Comparison of ENCODE assay signal across 14 cellular contexts in the genomic region with DNA sequence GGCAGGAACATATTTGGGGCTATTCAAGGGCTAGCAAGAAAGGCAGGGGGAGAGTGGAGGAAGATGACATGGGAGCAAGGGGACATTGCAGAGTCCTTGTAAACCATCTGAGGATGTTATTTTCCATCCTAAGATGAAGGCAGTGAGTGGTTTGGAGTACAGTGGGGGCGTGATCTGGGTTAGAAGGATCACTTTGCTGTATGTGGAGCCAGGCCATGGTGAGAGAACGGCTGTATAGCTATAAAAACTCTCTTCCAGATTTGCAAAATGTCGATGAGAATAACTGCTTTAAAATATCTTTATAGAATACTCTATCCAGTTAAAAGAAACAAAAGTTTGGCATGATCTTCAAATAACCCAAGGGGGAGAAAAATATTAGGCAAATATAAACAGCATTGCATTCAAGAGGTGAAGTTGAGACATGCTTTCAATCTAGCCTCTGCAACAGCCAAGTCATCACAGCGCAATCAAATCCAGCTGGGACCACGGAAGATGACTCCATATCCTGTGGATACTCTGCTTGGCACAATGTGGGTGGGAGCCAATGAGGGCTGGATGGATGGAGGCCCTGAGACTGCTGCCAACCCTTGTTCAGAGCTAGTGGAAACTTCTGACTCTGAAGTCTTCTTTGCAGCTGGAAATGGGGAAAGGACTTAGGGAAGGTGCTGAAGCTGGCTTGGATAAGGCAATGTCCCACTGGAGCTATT.
DNase-seq lines count a peak whose midpoint lies in the region; ATAC-seq and TF ChIP-seq lines count a peak whose summit lies in the region.
"Had no signal": no experiment of that assay in that cellular context is flagged by ENCODE, and none has a peak within 500 bp of the region (broad histone marks: within the 10 kb centered on the region; RNA-seq: fewer than 3 reads in every experiment).

No MANE protein-coding gene starts in this region.

- TF ChIP-seq CTCF in AG09309 (IDR thresholded peaks at IDR 0.05; ENCODE audit: control insufficient read depth, insufficient read depth, low read depth, low read length, missing control alignments) (no peak), lower leg skin (IDR thresholded peaks at IDR 0.05) (no peak), natural killer cell (IDR thresholded peaks at IDR 0.05) (no peak), Caco-2 (IDR thresholded peaks at IDR 0.05; ENCODE audit: insufficient read depth in 1 of 2, low read depth in 1 of 2, low read length in 1 of 2, severe bottlenecking in 1 of 2, unreplicated experiment in 1 of 2) (no peak)

- H3K36me3 Mint-ChIP-seq in natural killer cell (no peaks in the 10 kb centered on the region), Caco-2 (ENCODE audit: insufficient read depth, unreplicated experiment) (no peaks in the 10 kb centered on the region)

- POLR2A ChIA-PET in Caco-2 (lab: Charles Lee), result no interaction called here

- no TSS peak for BruUV-seq in Caco-2 (replicated peaks; lab: Mats Ljungman, UMichigan)

- ATAC-seq in natural killer cell, result no peak
- ATAC-seq in HG02852 (IDR thresholded peaks at IDR 0.05; ENCODE audit: unreplicated experiment), result no peak
- ATAC-seq: left lobe of liver had no signal

- no peaks in the 10 kb centered on the region for H3K36me3 ChIP-seq in MG63
- no peaks in the 10 kb centered on the region for H3K36me3 ChIP-seq in Caco-2 (ENCODE audit: control insufficient read depth, insufficient read depth, low read length)
- H3K36me3 ChIP-seq: BLaER1 treated with 17β-estradiol and CSF1 and Interleukin-3, amounts not matched to agents 10 nM and 100 nM; cardiac muscle cell had no signal

- H3K27me3 ChIP-seq in MG63, result no peaks in the 10 kb centered on the region
- no peaks in the 10 kb centered on the region for H3K27me3 ChIP-seq in Caco-2 (replicated peaks; ENCODE audit: control insufficient read depth, insufficient read depth, low read length)
- H3K27me3 ChIP-seq: BLaER1 treated with 17β-estradiol and CSF1 and Interleukin-3, amounts not matched to agents 10 nM and 100 nM; cardiac muscle cell had no signal

- no peak for TF ChIP-seq POLR2A in lower leg skin (IDR thresholded peaks at IDR 0.05)

- no peak overlapping the region for H3K4me3 Mint-ChIP-seq in natural killer cell
- H3K4me3 Mint-ChIP-seq in Caco-2 (ENCODE audit: unreplicated experiment), result no peak overlapping the region

- H3K4me1 Mint-ChIP-seq in natural killer cell, result no peaks in the 10 kb centered on the region
- peaks cover 15% of the 10 kb centered on the region for H3K4me1 Mint-ChIP-seq in Caco-2 (ENCODE audit: low read depth, unreplicated experiment)

- H3K9me3 Mint-ChIP-seq in natural killer cell (peaks cover 0 to 2% of the 10 kb centered on the region in 2 donors), Caco-2 (ENCODE audit: unreplicated experiment) (no peaks in the 10 kb centered on the region)

- 36 to 37% methylated on average over 5 of the region's 5 CpGs for WGBS in lower leg skin, 2 donors

- H3K9me3 ChIP-seq in MG63, result no peaks in the 10 kb centered on the region
- no peaks in the 10 kb centered on the region for H3K9me3 ChIP-seq in Caco-2
- H3K9me3 ChIP-seq: BLaER1 treated with 17β-estradiol and CSF1 and Interleukin-3, amounts not matched to agents 10 nM and 100 nM had no signal

- H3K27ac Mint-ChIP-seq in natural killer cell (no peak overlapping the region), Caco-2 (ENCODE audit: unreplicated experiment) (no peak overlapping the region)

- intact Hi-C loops in lower leg skin (cut with DNase I; ENCODE audit: low total_unique reads), result no loop called here
- intact Hi-C loops in natural killer cell (cut with micrococcal nuclease), result no loop called here
- intact Hi-C loops in Caco-2 (cut with micrococcal nuclease; ENCODE audit: unreplicated experiment), result no loop called here

- H3K27me3 Mint-ChIP-seq in natural killer cell (ENCODE audit: low read depth in 2 of 2) (no peaks in the 10 kb centered on the region), Caco-2 (ENCODE audit: insufficient read depth, unreplicated experiment) (no peaks in the 10 kb centered on the region)

- H3K4me1 ChIP-seq in Caco-2, result no peaks in the 10 kb centered on the region; the same call in 1 of the 2 replicates

- no peak overlapping the region for H3K4me3 ChIP-seq in AG09309 (ENCODE audit: control insufficient read depth, low read depth, low read length)
- H3K4me3 ChIP-seq in MG63, result no peak overlapping the region
- H3K4me3 ChIP-seq in lower leg skin (ENCODE audit: low read depth, poor library complexity, severe bottlenecking), result no peak overlapping the region
- H3K4me3 ChIP-seq in Caco-2 (ENCODE audit: low read depth, low read length), result no peak overlapping the region
- H3K4me3 ChIP-seq: BLaER1 treated with 17β-estradiol and CSF1 and Interleukin-3, amounts not matched to agents 10 nM and 100 nM; cardiac muscle cell had no signal

- CTCF ChIA-PET in Caco-2 (lab: Charles Lee), result no interaction called here

- DNase-seq in AG09309 (ENCODE audit: low read depth) (peak; percentile 84), MG63 (peak; percentile 99), epidermal melanocyte (ENCODE audit: insufficient read length, low spot score) (peak; percentile 44), lower leg skin (ENCODE audit: low spot score in 2 of 2) (peak; percentile 26 to 87), natural killer cell (no peak), T-helper 9 cell (no peak), Caco-2 (no peak)
- DNase-seq: activated effector memory CD4-positive, alpha-beta T cell treated with Interleukin-2 at 50 U/mL for 16 hours; Kasumi-1; T-helper 1 cell had no signal

Comparison
In these comparisons a context has a peak if more than half of its experiments do, and no peak if none do; other contexts are left out.
1. DNase-seq: peak in AG09309 (single experiment), MG63 (single experiment), epidermal melanocyte (single experiment) and lower leg skin (2 of 2); none in natural killer cell (single experiment), T-helper 9 cell (single experiment) and Caco-2 (0 of 2).